20 cellular contexts compared by ENCODE assay signal in the genomic region with DNA sequence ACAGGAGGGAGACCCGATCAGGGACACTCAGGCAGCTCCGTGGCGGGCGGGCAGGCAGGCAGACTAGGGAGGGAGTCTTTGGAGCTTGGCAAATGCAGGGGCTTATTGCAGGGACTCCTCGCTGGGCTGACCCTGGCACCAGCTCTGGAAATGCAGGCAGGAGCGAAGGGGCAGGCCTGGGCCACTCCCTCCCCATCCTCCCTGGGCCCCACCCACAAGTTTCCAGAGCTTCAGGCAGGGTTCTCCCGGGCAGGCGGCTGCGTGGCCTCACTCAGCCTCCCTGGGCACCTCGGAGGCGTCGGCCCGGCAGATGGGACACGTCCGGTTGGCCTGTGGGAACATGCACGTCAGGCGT. TPM values are rescaled to one million over a fixed set of nuclear protein-coding genes. Genes with fewer than 3 reads are reported as not detected.
DNase-seq lines count a peak whose midpoint lies in the region; ATAC-seq, FAIRE-seq and TF ChIP-seq lines count a peak whose summit lies in the region.
"Had no signal": no experiment of that assay in that cellular context is flagged by ENCODE, and none has a peak within 500 bp of the region (broad histone marks: within the 10 kb centered on the region; RNA-seq: fewer than 3 reads in every experiment).

No MANE protein-coding gene starts in this region.

- H3K9me3 ChIP-seq in HepG2 (ENCODE audit: low read length) (no peaks in the 10 kb centered on the region), right lobe of liver (no peaks in the 10 kb centered on the region), RWPE2 (ENCODE audit: severe bottlenecking) (no peaks in the 10 kb centered on the region), tibial nerve (no peaks in the 10 kb centered on the region)
- H3K9me3 ChIP-seq: HAP-1, lower lobe of right lung, prostate gland, tibial artery had no signal

- no peak for TF ChIP-seq POLR2A in HepG2 (IDR thresholded peaks at IDR 0.05; ENCODE audit: insufficient read depth in 1 of 2, low read depth in 2 of 2, low read length in 2 of 2)
- no peak for TF ChIP-seq POLR2A in right lobe of liver (IDR thresholded peaks at IDR 0.05)
- no peak for TF ChIP-seq POLR2A in tibial nerve (IDR thresholded peaks at IDR 0.05)

- H3K4me3 ChIP-seq in HepG2 (replicated peaks in 1 of 3; ENCODE audit: insufficient read depth in 1 of 3, low read depth in 2 of 3, low read length in 3 of 3) (no peak overlapping the region), right lobe of liver (no peak overlapping the region), RWPE2 (ENCODE audit: severe bottlenecking) (no peak overlapping the region), tibial nerve (no peak overlapping the region)
- H3K4me3 ChIP-seq: HAP-1, lower lobe of right lung, prostate gland, tibial artery had no signal

- in situ Hi-C loops in HepG2 (cut with HindIII; ENCODE audit: extremely low pct_ligation_motif_present, low pct_unique_long_range_greater_than_20kb), result loop anchor here (25.0 kb wide), 1 partner anchor 834 kb away; a partner anchor contains a TSS

- TF ChIP-seq EP300 in HepG2 (IDR thresholded peaks at IDR 0.05; ENCODE audit: low read depth in 2 of 2, low read length in 2 of 2) (no peak), HepG2 (CRISPR knock-in tag; IDR thresholded peaks at IDR 0.05; ENCODE audit: borderline replicate concordance) (no peak), tibial nerve (IDR thresholded peaks at IDR 0.05) (no peak)

- DNase-seq in HepG2 (ENCODE audit: low spot score) (no peak), right lobe of liver (no peak), RWPE2 (ENCODE audit: low spot score) (no peak), left ventricle myocardium superior (no peak), tibial nerve (ENCODE audit: low spot score in 2 of 2) (no peak), NCI-H345 (lab: John Stamatoyannopoulos, UW) (no peak), SHP77 treated with DMSO at 0.1 percent for 48 hours (lab: John Stamatoyannopoulos, UW) (no peak)
- DNase-seq: activated CD8-positive, alpha-beta memory T cell treated with anti-CD3 and anti-CD28 coated beads, Interleukin-2, amount 50 U/mL, for 48 hours; brain microvascular endothelial cell; natural killer cell; NCI-H1092 treated with DMSO at 0.1 percent for 48 hours; stimulated activated CD4-positive, alpha-beta T cell treated with anti-CD3 and anti-CD28 coated beads, Interleukin-12 subunit alpha, Interleukin-12 subunit beta, amount 100 ng/mL, for 4 hours; tibial artery had no signal

- TF ChIP-seq CTCF in HepG2 (CRISPR knock-in tag; IDR thresholded peaks at IDR 0.05), result no peak
- TF ChIP-seq CTCF in right lobe of liver (IDR thresholded peaks at IDR 0.05), result no peak
- TF ChIP-seq CTCF in RWPE2 (IDR thresholded peaks at IDR 0.05; ENCODE audit: poor library complexity, severe bottlenecking), result no peak
- no peak for TF ChIP-seq CTCF in tibial nerve (IDR thresholded peaks at IDR 0.05)

- POLR2A ChIA-PET in HepG2 (lab: Yijun Ruan, JAX), result no interaction called here

- no peak overlapping the region for H2AFZ ChIP-seq in HepG2 (ENCODE audit: low read length)

- H3K4me1 ChIP-seq in HepG2 (ENCODE audit: insufficient read depth, low read length) (peaks cover 6% of the 10 kb centered on the region), right lobe of liver (peaks cover 0 to 11% (median 7%) of the 10 kb centered on the region in 4 donors), RWPE2 (ENCODE audit: insufficient read depth, poor library complexity, severe bottlenecking) (peaks cover 4% of the 10 kb centered on the region), tibial nerve (peaks cover 0 to 56% (median 37%) of the 10 kb centered on the region in 4 donors)
- H3K4me1 ChIP-seq: prostate gland had no signal

- H3K4me2 ChIP-seq in HepG2 (ENCODE audit: low read depth, low read length), result no peak overlapping the region

- BruUV-seq in HepG2 (replicated peaks; lab: Mats Ljungman, UMichigan), result no TSS peak

- ATAC-seq in HepG2 (no peak), right lobe of liver (no peak), RWPE2 (ENCODE audit: low read depth) (peak; percentile 46), left ventricle myocardium superior (peak; percentile 11), GM19035 (IDR thresholded peaks at IDR 0.05; ENCODE audit: unreplicated experiment) (no peak)
- ATAC-seq: lower lobe of right lung, natural killer cell, WTC11 had no signal

- no peak for TF ChIP-seq RAD21 in HepG2 (CRISPR knock-in tag; IDR thresholded peaks at IDR 0.05)

- H3K9ac ChIP-seq in HepG2 (ENCODE audit: insufficient read depth, low read depth, low read length), result no peak overlapping the region

- H3K79me2 ChIP-seq in HepG2 (ENCODE audit: insufficient read depth, low read length), result peaks cover 11% of the 10 kb centered on the region

- FAIRE-seq in HepG2 (lab: Jason Lieb, UNC), result no peak
- FAIRE-seq: GM18507 had no signal

- WGBS in HepG2 (ENCODE audit: low lambda C conversion rate), result 100% methylated on average over 1 of the region's 17 CpGs
- WGBS in right lobe of liver (ENCODE audit: insufficient coverage, low coverage, low lambda C conversion rate, missing lambda C conversion rate), result 83% methylated on average over 1 of the region's 17 CpGs
- 61 to 67% methylated on average over 9 to 12 of the region's 17 CpGs for WGBS in tibial nerve, 2 donors

- H3K27ac ChIP-seq in HepG2 (ENCODE audit: extremely low read length, insufficient read depth, low read length), result no peak overlapping the region
- no peak overlapping the region for H3K27ac ChIP-seq in right lobe of liver
- H3K27ac ChIP-seq in RWPE2 (ENCODE audit: poor library complexity, severe bottlenecking), result no peak overlapping the region
- H3K27ac ChIP-seq in tibial nerve, result peak overlapping the region in 3 of 4 donors; percentile 8 to 24 (median 11)
- H3K27ac ChIP-seq: brain microvascular endothelial cell, lower lobe of right lung, prostate gland, tibial artery had no signal

- H3K27me3 ChIP-seq in HepG2 (ENCODE audit: control insufficient read depth in 1 of 2, insufficient read depth in 2 of 2, low read length in 2 of 2) (no peaks in the 10 kb centered on the region), right lobe of liver (no peaks in the 10 kb centered on the region), RWPE2 (ENCODE audit: insufficient read depth, poor library complexity, severe bottlenecking) (no peaks in the 10 kb centered on the region), tibial nerve (no peaks in the 10 kb centered on the region)
- H3K27me3 ChIP-seq: brain microvascular endothelial cell, tibial artery had no signal

- CTCF ChIA-PET in HepG2 (lab: Yijun Ruan, JAX; ENCODE audit: low intra/inter-chr PET ratio, low total read pairs), result no interaction called here

- H4K20me1 ChIP-seq in HepG2 (ENCODE audit: insufficient read depth, low read length), result peaks cover 16% of the 10 kb centered on the region

- intact Hi-C loops in HepG2 (cut with micrococcal nuclease; ENCODE audit: unreplicated experiment), result no loop called here
- intact Hi-C loops in right lobe of liver (cut with DNase I), result no loop called here
- intact Hi-C loops in left ventricle myocardium superior (cut with micrococcal nuclease), result no loop called here

- H3K36me3 ChIP-seq in HepG2 (replicated peaks in 1 of 2; ENCODE audit: control insufficient read depth in 1 of 2, insufficient read depth in 2 of 2, low read length in 2 of 2), result peaks cover 23 to 43% of the 10 kb centered on the region in 2 experiments
- H3K36me3 ChIP-seq in right lobe of liver, result peaks cover 0 to 35% (median 14%) of the 10 kb centered on the region in 4 donors
- H3K36me3 ChIP-seq in RWPE2 (ENCODE audit: low read depth), result peaks cover 40% of the 10 kb centered on the region
- peaks cover 0 to 64% (median 22%) of the 10 kb centered on the region in 3 donors for H3K36me3 ChIP-seq in tibial nerve

RNA-seq across cellular contexts. Expression of a gene that starts 8.5 kb away (rescaled TPM):
- 5.1 and 9.2 TPM in 2 replicates for total RNA-seq in HepG2 (2016; rRNA removed; fragmentation: Illumina TruSeq; extraction: Trizol)
- 7.2 and 9.4 TPM in 2 replicates for total RNA-seq in HepG2 (2016; cell fraction: cytosol; rRNA removed; fragmentation: Illumina TruSeq; extraction: Trizol; ENCODE audit: low read depth)
- total RNA-seq in HepG2 (2016; cell fraction: insoluble cytoplasmic fraction; rRNA removed; fragmentation: Illumina TruSeq; extraction: Trizol), result 4.4 and 8.7 TPM in 2 replicates
- total RNA-seq in HepG2 (2016; cell fraction: membrane; rRNA removed; fragmentation: Illumina TruSeq; extraction: Trizol), result 7.2 and 9.8 TPM in 2 replicates
- total RNA-seq in HepG2 (2016; cell fraction: nucleus; rRNA removed; fragmentation: Illumina TruSeq; extraction: Trizol), result 9.4 and 17.1 TPM in 2 replicates
- polyA plus RNA-seq in HepG2 (2011; rRNA removed), result 16.8 and 19.1 TPM in 2 replicates
- 6.8 and 9.5 TPM in 2 replicates for polyA plus RNA-seq in HepG2 (2011; cell fraction: cytosol; rRNA removed)
- 134 and 149 TPM in 2 replicates for polyA plus RNA-seq in HepG2 (2011; cell fraction: nucleus; rRNA removed)
- polyA plus RNA-seq in HepG2 (2012), result 37.8 and 52.8 TPM in 2 replicates
- 2.3 and 2.5 TPM in 2 replicates for polyA plus RNA-seq in HepG2 (2016; cell fraction: cytosol; fragmentation: Illumina TruSeq; extraction: Trizol; ENCODE audit: low read depth)
- polyA plus RNA-seq in HepG2 (2016; cell fraction: insoluble cytoplasmic fraction; fragmentation: Illumina TruSeq; extraction: Trizol; ENCODE audit: low read depth), result 15.8 and 20.6 TPM in 2 replicates
- polyA plus RNA-seq in HepG2 (2016; cell fraction: membrane; fragmentation: Illumina TruSeq; extraction: Trizol; ENCODE audit: low read depth), result 9.4 and 9.7 TPM in 2 replicates
- 52.0 and 60.3 TPM in 2 replicates for polyA plus RNA-seq in HepG2 (2016; cell fraction: nucleus; fragmentation: Illumina TruSeq; extraction: Trizol; ENCODE audit: insufficient read depth, low read depth)
- 18.3 and 21.3 TPM in 2 replicates for polyA minus RNA-seq in HepG2 (2011; rRNA and poly(A)+ RNA removed; ENCODE audit: low replicate concordance)
- 16.1 and 19.0 TPM in 2 replicates for polyA minus RNA-seq in HepG2 (2011; cell fraction: cytosol; rRNA and poly(A)+ RNA removed)
- 28.3 and 33.1 TPM in 2 replicates for polyA minus RNA-seq in HepG2 (2011; cell fraction: nucleus; rRNA and poly(A)+ RNA removed)
- 10 to 100 TPM in 4 of 6 experiments, 1 to 10 TPM in 2; 5.1 to 16.3 (median 12.7) TPM for total RNA-seq in right lobe of liver
- total RNA-seq in left ventricle myocardium superior, result 32.4 TPM
- 10 to 100 TPM; 11.1 to 28.5 (median 21.8) TPM for total RNA-seq in tibial nerve

RNA-seq across cellular contexts. Expression of a gene that starts 20.4 kb away (rescaled TPM):
- total RNA-seq in HepG2 (2016; rRNA removed; fragmentation: Illumina TruSeq; extraction: Trizol) (7.8 and 17.9 TPM in 2 replicates), right lobe of liver (10 to 100 TPM in 4 of 6 experiments, 1 to 10 TPM in 2; 6.8 to 89.2 (median 41.2) TPM), left ventricle myocardium superior (0.20 TPM), tibial nerve (not detected)
- total RNA-seq in HepG2 (2016; cell fraction: cytosol; rRNA removed; fragmentation: Illumina TruSeq; extraction: Trizol; ENCODE audit: low read depth), result 3.8 and 4.0 TPM in 2 replicates
- 5.3 and 18.3 TPM in 2 replicates for total RNA-seq in HepG2 (2016; cell fraction: insoluble cytoplasmic fraction; rRNA removed; fragmentation: Illumina TruSeq; extraction: Trizol)
- 7.4 and 8.2 TPM in 2 replicates for total RNA-seq in HepG2 (2016; cell fraction: membrane; rRNA removed; fragmentation: Illumina TruSeq; extraction: Trizol)
- 19.1 and 22.7 TPM in 2 replicates for total RNA-seq in HepG2 (2016; cell fraction: nucleus; rRNA removed; fragmentation: Illumina TruSeq; extraction: Trizol)
- 20.9 and 27.3 TPM in 2 replicates for polyA plus RNA-seq in HepG2 (2011; rRNA removed)
- 14.0 and 14.6 TPM in 2 replicates for polyA plus RNA-seq in HepG2 (2011; cell fraction: cytosol; rRNA removed)
- polyA plus RNA-seq in HepG2 (2011; cell fraction: nucleus; rRNA removed), result 70.0 and 99.3 TPM in 2 replicates
- 15.8 and 16.5 TPM in 2 replicates for polyA plus RNA-seq in HepG2 (2012)
- 2.7 and 3.5 TPM in 2 replicates for polyA plus RNA-seq in HepG2 (2016; cell fraction: cytosol; fragmentation: Illumina TruSeq; extraction: Trizol; ENCODE audit: low read depth)
- polyA plus RNA-seq in HepG2 (2016; cell fraction: insoluble cytoplasmic fraction; fragmentation: Illumina TruSeq; extraction: Trizol; ENCODE audit: low read depth), result 6.8 and 7.1 TPM in 2 replicates
- polyA plus RNA-seq in HepG2 (2016; cell fraction: membrane; fragmentation: Illumina TruSeq; extraction: Trizol; ENCODE audit: low read depth), result 4.6 and 6.1 TPM in 2 replicates
- polyA plus RNA-seq in HepG2 (2016; cell fraction: nucleus; fragmentation: Illumina TruSeq; extraction: Trizol; ENCODE audit: insufficient read depth, low read depth), result 48.7 and 52.7 TPM in 2 replicates
- polyA minus RNA-seq in HepG2 (2011; rRNA and poly(A)+ RNA removed; ENCODE audit: low replicate concordance), result 0.07 and 41.0 TPM in 2 replicates
- polyA minus RNA-seq in HepG2 (2011; cell fraction: cytosol; rRNA and poly(A)+ RNA removed), result 12.1 and 12.2 TPM in 2 replicates
- polyA minus RNA-seq in HepG2 (2011; cell fraction: nucleus; rRNA and poly(A)+ RNA removed), result 15.5 and 15.7 TPM in 2 replicates
- total RNA-seq: RPMI7951 had no signal

Comparison
In these comparisons a context has a peak if more than half of its experiments do, and no peak if none do; other contexts are left out.
1. ATAC-seq: peak in RWPE2 (single experiment) and left ventricle myocardium superior (single experiment); none in HepG2 (single experiment), right lobe of liver (0 of 4) and GM19035 (single experiment).
2. H3K27ac ChIP-seq: peak in tibial nerve (3 of 4); none in HepG2 (single experiment), right lobe of liver (0 of 3) and RWPE2 (single experiment).